ENCODE assay signal across 15 cellular contexts in the genomic region with DNA sequence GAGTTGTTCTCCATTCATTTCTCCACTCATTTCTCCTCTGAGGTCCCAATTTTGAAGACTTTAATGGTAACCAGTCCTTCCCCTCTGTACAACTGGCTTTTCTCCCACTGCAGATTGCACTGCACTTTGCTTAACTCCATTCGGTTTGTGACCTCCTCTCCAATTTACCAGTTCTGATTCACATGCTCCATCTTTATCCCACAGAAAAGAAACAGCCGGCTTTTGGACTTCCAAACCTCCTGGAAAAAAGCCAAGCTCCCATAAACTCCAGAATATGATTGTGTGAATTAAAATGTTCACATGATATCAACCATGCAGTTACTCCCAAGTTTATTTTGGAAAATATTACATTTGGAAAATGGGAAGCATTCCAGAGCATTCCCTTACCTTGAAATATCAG. TPM values are rescaled to one million over a fixed set of nuclear protein-coding genes. Genes with fewer than 3 reads are reported as not detected.
DNase-seq lines count a peak whose midpoint lies in the region; ATAC-seq and TF ChIP-seq lines count a peak whose summit lies in the region.
"Had no signal": no experiment of that assay in that cellular context is flagged by ENCODE, and none has a peak within 500 bp of the region (broad histone marks: within the 10 kb centered on the region; RNA-seq: fewer than 3 reads in every experiment).

No MANE protein-coding gene starts in this region.

- H3K9me3 Mint-ChIP-seq in endodermal cell = peaks cover 6% of the 10 kb centered on the region
- no peaks in the 10 kb centered on the region for H3K9me3 Mint-ChIP-seq in activated CD4-positive, alpha-beta T cell treated with anti-CD3 and anti-CD28 coated beads for 36 hours (ENCODE audit: low read depth)
- H3K9me3 Mint-ChIP-seq: CD8-positive, alpha-beta memory T cell had no signal

- H3K4me3 ChIP-seq in right atrium auricular region = no peak overlapping the region
- H3K4me3 ChIP-seq in hepatocyte = no peak overlapping the region
- H3K4me3 ChIP-seq in subcutaneous abdominal adipose tissue (ENCODE audit: low read depth in 1 of 5, low read length in 5 of 5) = no peak overlapping the region
- no peak overlapping the region for H3K4me3 ChIP-seq in endodermal cell (ENCODE audit: low read length)
- H3K4me3 ChIP-seq: BLaER1, HAP-1 had no signal

- H3K27me3 ChIP-seq in right atrium auricular region (no peaks in the 10 kb centered on the region), hepatocyte (no peaks in the 10 kb centered on the region), subcutaneous abdominal adipose tissue (ENCODE audit: control insufficient read depth in 5 of 5, insufficient read depth in 4 of 5, low read length in 5 of 5) (no peaks in the 10 kb centered on the region), endodermal cell (ENCODE audit: control insufficient read depth, insufficient read depth, low read length, poor library complexity, severe bottlenecking) (no peaks in the 10 kb centered on the region)
- H3K27me3 ChIP-seq: BLaER1 had no signal

- no peak overlapping the region for H2AFZ ChIP-seq in hepatocyte

- H3K27me3 Mint-ChIP-seq in endodermal cell (ENCODE audit: insufficient read depth) = no peaks in the 10 kb centered on the region
- H3K27me3 Mint-ChIP-seq in activated CD4-positive, alpha-beta T cell treated with anti-CD3 and anti-CD28 coated beads for 36 hours = no peaks in the 10 kb centered on the region

- no peak for DNase-seq in Right ventricle myocardium inferior (ENCODE audit: missing footprints)
- DNase-seq in right atrium auricular region (ENCODE audit: low spot score) = no peak
- peak; percentile 69 for DNase-seq in fibroblast of peridontal ligament (ENCODE audit: extremely low read depth)
- DNase-seq in hepatocyte (ENCODE audit: low spot score) = peak; percentile 23
- no peak for DNase-seq in Ammon's horn (ENCODE audit: low spot score)
- no peak for DNase-seq in endodermal cell
- DNase-seq in activated CD4-positive, alpha-beta T cell treated with anti-CD3 and anti-CD28 coated beads for 36 hours = no peak
- DNase-seq: Caco-2; CD8-positive, alpha-beta memory T cell; DND-41; GDM1 had no signal

- H3K36me3 Mint-ChIP-seq in endodermal cell (ENCODE audit: low read depth) = peaks cover under 1% of the 10 kb centered on the region
- H3K36me3 Mint-ChIP-seq in activated CD4-positive, alpha-beta T cell treated with anti-CD3 and anti-CD28 coated beads for 36 hours (ENCODE audit: low read depth) = no peaks in the 10 kb centered on the region

- peak; percentile 28 for ATAC-seq in Right ventricle myocardium inferior
- no peak for ATAC-seq in activated CD4-positive, alpha-beta T cell treated with anti-CD3 and anti-CD28 coated beads for 36 hours

- H3K4me3 Mint-ChIP-seq in endodermal cell = no peak overlapping the region
- no peak overlapping the region for H3K4me3 Mint-ChIP-seq in activated CD4-positive, alpha-beta T cell treated with anti-CD3 and anti-CD28 coated beads for 36 hours
- H3K4me3 Mint-ChIP-seq: CD8-positive, alpha-beta memory T cell had no signal

- H3K9me3 ChIP-seq in right atrium auricular region = no peaks in the 10 kb centered on the region
- no peaks in the 10 kb centered on the region for H3K9me3 ChIP-seq in hepatocyte (ENCODE audit: low read depth)
- no peaks in the 10 kb centered on the region for H3K9me3 ChIP-seq in subcutaneous abdominal adipose tissue (ENCODE audit: control insufficient read depth in 5 of 5, low read length in 5 of 5)
- peaks cover 6% of the 10 kb centered on the region for H3K9me3 ChIP-seq in endodermal cell (ENCODE audit: control insufficient read depth, low read length)
- H3K9me3 ChIP-seq: BLaER1, Caco-2, HAP-1 had no signal

- H3K4me1 Mint-ChIP-seq in endodermal cell = peaks cover 13% of the 10 kb centered on the region
- H3K4me1 Mint-ChIP-seq in activated CD4-positive, alpha-beta T cell treated with anti-CD3 and anti-CD28 coated beads for 36 hours = no peaks in the 10 kb centered on the region

- no peaks in the 10 kb centered on the region for H3K79me2 ChIP-seq in hepatocyte

- H3K27ac ChIP-seq in right atrium auricular region = no peak overlapping the region
- no peak overlapping the region for H3K27ac ChIP-seq in hepatocyte
- H3K27ac ChIP-seq in subcutaneous abdominal adipose tissue (ENCODE audit: low read depth, low read length) = peak overlapping the region; percentile 95
- no peak overlapping the region for H3K27ac ChIP-seq in endodermal cell (ENCODE audit: low read depth, low read length)
- H3K27ac ChIP-seq: 22Rv1, BLaER1 had no signal

- no peaks in the 10 kb centered on the region for H3K9me2 ChIP-seq in hepatocyte (replicated peaks; ENCODE audit: insufficient read depth)

- H3K4me1 ChIP-seq in right atrium auricular region (no peaks in the 10 kb centered on the region), hepatocyte (ENCODE audit: insufficient read depth) (no peaks in the 10 kb centered on the region), subcutaneous abdominal adipose tissue (ENCODE audit: control insufficient read depth in 5 of 5, insufficient read depth in 5 of 5, low read length in 5 of 5) (peaks cover 2 to 25% (median 14%) of the 10 kb centered on the region in 5 donors), endodermal cell (ENCODE audit: control insufficient read depth, insufficient read depth, low read length) (peaks cover 6% of the 10 kb centered on the region)
- H3K4me1 ChIP-seq: BLaER1 had no signal

- intact Hi-C loops in Right ventricle myocardium inferior (cut with DNase I) = no loop called here
- intact Hi-C loops in activated CD4-positive, alpha-beta T cell treated with anti-CD3 and anti-CD28 coated beads for 36 hours (cut with DNase I, micrococcal nuclease) = no loop called here

- peak overlapping the region in 2 of 5 donors; percentile 10 to 76 for H3K9ac ChIP-seq in subcutaneous abdominal adipose tissue (ENCODE audit: low read length in 5 of 5)
- no peak overlapping the region for H3K9ac ChIP-seq in endodermal cell (ENCODE audit: extremely low read depth, low read length, poor library complexity, severe bottlenecking)
- H3K9ac ChIP-seq: BLaER1 had no signal

- H3K4me2 ChIP-seq in hepatocyte = no peak overlapping the region
- H3K4me2 ChIP-seq: BLaER1 had no signal

- H4K20me1 ChIP-seq in hepatocyte (ENCODE audit: insufficient read depth, poor library complexity, severe bottlenecking) = no peaks in the 10 kb centered on the region
- H4K20me1 ChIP-seq: BLaER1 had no signal

- no peak overlapping the region for H3K27ac Mint-ChIP-seq in endodermal cell
- no peak overlapping the region for H3K27ac Mint-ChIP-seq in activated CD4-positive, alpha-beta T cell treated with anti-CD3 and anti-CD28 coated beads for 36 hours
- H3K27ac Mint-ChIP-seq: CD8-positive, alpha-beta memory T cell had no signal

- H3K36me3 ChIP-seq in right atrium auricular region (no peaks in the 10 kb centered on the region), hepatocyte (replicated peaks; ENCODE audit: insufficient read depth, low read depth) (no peaks in the 10 kb centered on the region), subcutaneous abdominal adipose tissue (ENCODE audit: control insufficient read depth in 5 of 5, insufficient read depth in 5 of 5, low read length in 5 of 5) (no peaks in the 10 kb centered on the region), endodermal cell (ENCODE audit: control insufficient read depth, insufficient read depth, low read length) (no peaks in the 10 kb centered on the region)
- H3K36me3 ChIP-seq: BLaER1, HAP-1 had no signal

- POLR2A ChIA-PET in activated CD4-positive, alpha-beta T cell treated with anti-CD3 and anti-CD28 coated beads for 36 hours (lab: Charles Lee) = no interaction called here

- 69% methylated on average over 2 of the region's 2 CpGs for WGBS in hepatocyte (ENCODE audit: low lambda C conversion rate, missing lambda C conversion rate)
- WGBS in endodermal cell (ENCODE audit: insufficient coverage in 1 of 2, insufficient read length in 1 of 2), 2 experiments = 71 to 91% methylated on average over 1 to 2 of the region's 2 CpGs

- TF ChIP-seq CTCF in right atrium auricular region (IDR thresholded peaks at IDR 0.05) (no peak), hepatocyte (IDR thresholded peaks at IDR 0.05; ENCODE audit: poor library complexity) (no peak), endodermal cell (conservative IDR thresholded peaks at IDR 0.05) (no peak)

- CTCF ChIA-PET in activated CD4-positive, alpha-beta T cell treated with anti-CD3 and anti-CD28 coated beads for 36 hours (lab: Charles Lee) = interaction anchor here (0.6 kb wide), 1 partner anchor 68 kb away, joined by 3 read pairs; no protein-coding TSS in a partner anchor

RNA-seq across cellular contexts. Expression of gene TMEM135, which starts 23.9 kb away (rescaled TPM):
- 18.1 TPM for total RNA-seq in Right ventricle myocardium inferior
- total RNA-seq in right atrium auricular region = 10 to 100 TPM; 12.2 to 13.0 TPM
- total RNA-seq in hepatocyte = 36.3 and 52.0 TPM in 2 replicates
- 24.6 and 26.7 TPM in 2 replicates for polyA plus RNA-seq in hepatocyte
- total RNA-seq in endodermal cell = 100 to 1,000 TPM; 111 to 113 TPM
- polyA plus RNA-seq in endodermal cell (2013, experiment 1 of 2) = 44.7 TPM
- polyA plus RNA-seq in endodermal cell (2013, experiment 2 of 2) = 36.0 TPM
- 10 to 100 TPM; 25.5 to 26.0 TPM for total RNA-seq in activated CD4-positive, alpha-beta T cell treated with anti-CD3 and anti-CD28 coated beads for 36 hours

RNA-seq across cellular contexts. Expression of gene FZD4, which starts 58.7 kb away (rescaled TPM):
- 31.3 TPM for total RNA-seq in Right ventricle myocardium inferior
- total RNA-seq in right atrium auricular region = 10 to 100 TPM; 22.6 to 32.5 TPM
- total RNA-seq in hepatocyte = 17.6 and 18.9 TPM in 2 replicates
- 6.8 and 7.7 TPM in 2 replicates for polyA plus RNA-seq in hepatocyte
- total RNA-seq in endodermal cell = 10 to 100 TPM; 52.1 to 53.9 TPM
- polyA plus RNA-seq in endodermal cell (2013, experiment 1 of 2) = 11.2 TPM
- 11.4 TPM for polyA plus RNA-seq in endodermal cell (2013, experiment 2 of 2)
- under 1 TPM; 0.14 to 0.21 TPM for total RNA-seq in activated CD4-positive, alpha-beta T cell treated with anti-CD3 and anti-CD28 coated beads for 36 hours
- polyA plus RNA-seq: CD8-positive, alpha-beta memory T cell had no signal

Comparison
In these comparisons a context has a peak if more than half of its experiments do, and no peak if none do; other contexts are left out.
1. DNase-seq: peak in fibroblast of peridontal ligament (single experiment) and hepatocyte (single experiment); none in Right ventricle myocardium inferior (single experiment), right atrium auricular region (single experiment), Ammon's horn (single experiment), endodermal cell (single experiment) and activated CD4-positive, alpha-beta T cell treated with anti-CD3 and anti-CD28 coated beads for 36 hours (single experiment).
2. RNA of gene FZD4, which starts 58.7 kb away (total RNA-seq): 52.1 to 53.9 TPM in endodermal cell, 22.6 to 32.5 TPM in right atrium auricular region, 31.3 TPM in Right ventricle myocardium inferior (single experiment) and 17.6 to 18.9 TPM in hepatocyte; 0.14 to 0.21 TPM in activated CD4-positive, alpha-beta T cell treated with anti-CD3 and anti-CD28 coated beads for 36 hours; every median in the first group is over 10 times any median in the second.